1 cellular context compared by ENCODE assay signal in genomic region chr9:76431601-76432000, GRCh38.
TF ChIP-seq lines count a peak whose summit lies in the region.

No MANE protein-coding gene starts in this region.

TF ChIP-seq in WTC11, 78 proteins besides CTCF, POLR2A, EP300 and RAD21 (continued from another document):
- TF ChIP-seq ZNF532 (CRISPR knock-in tag; IDR thresholded peaks at IDR 0.05; ENCODE audit: borderline replicate concordance) (no peak), MXD4 (CRISPR knock-in tag; IDR thresholded peaks at IDR 0.05; ENCODE audit: borderline replicate concordance) (no peak), GABPB1 (CRISPR knock-in tag; IDR thresholded peaks at IDR 0.05) (no peak), ZBTB43 (CRISPR knock-in tag; IDR thresholded peaks at IDR 0.05) (no peak), ATF2 (CRISPR knock-in tag; IDR thresholded peaks at IDR 0.05; ENCODE audit: borderline replicate concordance, low read depth) (no peak), ZNF416 (CRISPR knock-in tag; IDR thresholded peaks at IDR 0.05) (no peak), ATF3 (CRISPR knock-in tag; conservative IDR thresholded peaks at IDR 0.05) (no peak), RORB (CRISPR knock-in tag; IDR thresholded peaks at IDR 0.05) (no peak), ZNF512 (CRISPR knock-in tag; IDR thresholded peaks at IDR 0.05; ENCODE audit: borderline replicate concordance) (no peak), AR (CRISPR knock-in tag; IDR thresholded peaks at IDR 0.05) (no peak)
